ENCODE assay signal across 18 cellular contexts in genomic region chr17:81169870-81170309, GRCh38. TPM values are rescaled to one million over a fixed set of nuclear protein-coding genes. Genes with fewer than 3 reads are reported as not detected.
DNase-seq lines count a peak whose midpoint lies in the region; ATAC-seq, FAIRE-seq and TF ChIP-seq lines count a peak whose summit lies in the region.
"Had no signal": no experiment of that assay in that cellular context is flagged by ENCODE, and none has a peak within 500 bp of the region (broad histone marks: within the 10 kb centered on the region; RNA-seq: fewer than 3 reads in every experiment).

No MANE protein-coding gene starts in this region.

- H2BK20ac ChIP-seq in H1 (ENCODE audit: low read length): no peak overlapping the region

- H4K91ac ChIP-seq in H1 (replicated peaks; ENCODE audit: insufficient read length, low read length): peak overlapping the region; percentile 96

- H3K27me3 ChIP-seq in H1 (replicated peaks in 1 of 4; ENCODE audit: control insufficient read depth in 3 of 4, extremely low read depth in 1 of 4, insufficient read depth in 3 of 4, low read length in 3 of 4): peaks cover 0 to 7% (median 4%) of the 10 kb centered on the region in 4 experiments; a peak in 5 of 7 replicates
- H3K27me3 ChIP-seq: BE2C had no signal

- no peak for TF ChIP-seq CTCF in H1 (IDR thresholded peaks at IDR 0.05; ENCODE audit: control extremely low read depth in 1 of 3, insufficient read depth in 1 of 3, low read depth in 1 of 3, low read length in 3 of 3)

- H3K79me1 ChIP-seq in H1 (ENCODE audit: low read depth, low read length): no peaks in the 10 kb centered on the region; the same call in 1 of the 2 replicates

- H3K4me2 ChIP-seq in H1 (ENCODE audit: insufficient read depth in 1 of 2, low read depth in 2 of 2, low read length in 2 of 2): no peak overlapping the region; a peak in 1 of 4 replicates
- H3K4me2 ChIP-seq: GM23338, KMS-11 had no signal

- CTCF ChIA-PET in H1 (lab: Charles Lee; ENCODE audit: partially characterized antibody): no interaction called here

- H3K56ac ChIP-seq in H1 (replicated peaks; ENCODE audit: insufficient read length, low read depth, low read length): no peak overlapping the region

- H3K36me3 ChIP-seq in H1 (ENCODE audit: control insufficient read depth in 2 of 4, insufficient read depth in 4 of 4, low read length in 3 of 4): no peaks in the 10 kb centered on the region; a peak in 1 of 8 replicates
- H3K36me3 ChIP-seq: BE2C had no signal

- peak overlapping the region; percentile 83 for H2BK120ac ChIP-seq in H1 (replicated peaks; ENCODE audit: low read depth, low read length)

- no peak overlapping the region for H3K4me3 ChIP-seq in H1 (ENCODE audit: extremely low read depth in 1 of 4, insufficient read depth in 2 of 4, low read depth in 3 of 4, low read length in 4 of 4)
- H3K4me3 ChIP-seq: GM23338 had no signal

- H3K9me3 ChIP-seq in H1 (ENCODE audit: insufficient read depth in 2 of 2, low read depth in 1 of 2, low read length in 1 of 2): no peaks in the 10 kb centered on the region
- H3K9me3 ChIP-seq: BE2C had no signal

- ATAC-seq in HG02973 (IDR thresholded peaks at IDR 0.05; ENCODE audit: unreplicated experiment): no peak
- ATAC-seq: GM23338 had no signal

- H3K18ac ChIP-seq in H1 (ENCODE audit: extremely low read depth, low read length): no peak overlapping the region

- no peak overlapping the region for H2AFZ ChIP-seq in H1 (ENCODE audit: low read length)
- H2AFZ ChIP-seq: GM23338 had no signal

- POLR2A ChIA-PET in H1 (lab: Charles Lee; ENCODE audit: partially characterized antibody): no interaction called here

- 72% methylated on average over 3 of the region's 3 CpGs; no CpG with 5 or more reads in 1 of the 2 experiments for WGBS in H1 (ENCODE audit: extremely low coverage in 1 of 2, insufficient coverage in 1 of 2, insufficient read length in 1 of 2, insufficient replicate concordance in 2 of 2, low coverage in 1 of 2, low lambda C conversion rate in 2 of 2, missing lambda C conversion rate in 1 of 2), 2 experiments

- H3K9ac ChIP-seq in H1 (replicated peaks in 1 of 4; ENCODE audit: extremely low read depth in 1 of 4, low read depth in 3 of 4, low read length in 3 of 4): no peak overlapping the region
- H3K9ac ChIP-seq: KMS-11 had no signal

- DNase-seq in GM12892 (ENCODE audit: insufficient read length): no peak
- no peak for DNase-seq in HTR-8/SVneo (ENCODE audit: insufficient read length, low spot score)
- DNase-seq in H1 (ENCODE audit: low read depth in 1 of 2, low spot score in 2 of 2): no peak
- no peak for DNase-seq in urothelium cell line (ENCODE audit: low spot score)
- DNase-seq in NCI-H128 (lab: John Stamatoyannopoulos, UW; ENCODE audit: unreplicated experiment): no peak
- DNase-seq in dedifferentiated amniotic fluid mesenchymal stem cell (ENCODE audit: extremely low spot score): no peak
- DNase-seq: BE2C, DMS79, H9, HFFc6 had no signal

- no peak for TF ChIP-seq EP300 in H1 (IDR thresholded peaks at IDR 0.05; ENCODE audit: borderline replicate concordance in 1 of 2, low read depth in 2 of 2, low read length in 2 of 2)

- H3K23me2 ChIP-seq in H1 (ENCODE audit: low read depth, low read length): peaks cover 11% of the 10 kb centered on the region

- H3K79me2 ChIP-seq in H1 (ENCODE audit: control insufficient read depth in 1 of 2, insufficient read depth in 2 of 2, low read length in 2 of 2): peaks cover 0 to 4% of the 10 kb centered on the region in 2 experiments; a peak in 2 of 4 replicates

- peaks cover 0 to 8% of the 10 kb centered on the region in 2 experiments for H4K20me1 ChIP-seq in H1 (replicated peaks in 1 of 2; ENCODE audit: control insufficient read depth in 1 of 2, insufficient read depth in 2 of 2, low read length in 2 of 2)

- H2BK5ac ChIP-seq in H1 (ENCODE audit: low read depth, low read length): peak overlapping the region; percentile 18; the same call in 1 of the 2 replicates

- peak overlapping the region; percentile 2; the same call in 1 of the 2 replicates for H2BK12ac ChIP-seq in H1 (ENCODE audit: low read depth, low read length)

- peak; percentile 33 for FAIRE-seq in GM12892 (lab: Jason Lieb, UNC)
- peak; percentile 99 for FAIRE-seq in HTR-8/SVneo (lab: Jason Lieb, UNC)
- peak; percentile 55 for FAIRE-seq in H1 (lab: Jason Lieb, UNC)
- FAIRE-seq in urothelium cell line (lab: Jason Lieb, UNC): peak; percentile 99
- FAIRE-seq: A204.1 had no signal

- H3K4me1 ChIP-seq in H1 (replicated peaks in 1 of 4; ENCODE audit: control insufficient read depth in 3 of 4, insufficient read depth in 4 of 4, low read length in 3 of 4): peaks cover 0 to 7% (median 3%) of the 10 kb centered on the region in 4 experiments; a peak in 4 of 7 replicates

- no peak overlapping the region for H4K8ac ChIP-seq in H1 (ENCODE audit: extremely low read depth, insufficient read depth, low read length)

- TF ChIP-seq RAD21 in H1 (IDR thresholded peaks at IDR 0.05 in 1 of 2, conservative IDR thresholded peaks at IDR 0.05 in 1 of 2; ENCODE audit: low read depth in 2 of 2, low read length in 2 of 2): no peak

- no peak overlapping the region for H3K27ac ChIP-seq in H1 (ENCODE audit: low read depth, low read length)
- H3K27ac ChIP-seq: C4-2B, KMS-11 had no signal

- TF ChIP-seq POLR2A in GM12892 (IDR thresholded peaks at IDR 0.05; ENCODE audit: low read depth, low read length) (no peak), H1 (IDR thresholded peaks at IDR 0.05; ENCODE audit: control extremely low read depth in 1 of 2, low read depth in 2 of 2, low read length in 2 of 2) (no peak)

- H3K14ac ChIP-seq in H1 (ENCODE audit: insufficient read length): peak overlapping the region; percentile 66

- peak overlapping the region; percentile 47 for H2AK5ac ChIP-seq in H1 (ENCODE audit: low read depth, low read length)

- no peak overlapping the region for H4K5ac ChIP-seq in H1 (ENCODE audit: insufficient read length, low read depth, low read length)

- H3K23ac ChIP-seq in H1 (ENCODE audit: insufficient read length): peak overlapping the region; percentile 99

- H2BK15ac ChIP-seq in H1 (ENCODE audit: low read length): peak overlapping the region; percentile 3; the same call in 1 of the 2 replicates

- H3K4ac ChIP-seq in H1 (replicated peaks; ENCODE audit: insufficient read length, low read depth, low read length): peak overlapping the region; percentile 78

TF ChIP-seq in H1, 55 proteins besides CTCF, POLR2A, EP300 and RAD21 (continues in another document):
- TF ChIP-seq TAF7 (optimal IDR thresholded peaks at IDR 0.05; ENCODE audit: borderline replicate concordance, low read depth, low read length): no peak
- TF ChIP-seq KDM5A (IDR thresholded peaks at IDR 0.05; ENCODE audit: low read length): no peak
- no peak for TF ChIP-seq CBX8 (IDR thresholded peaks at IDR 0.05; ENCODE audit: borderline replicate concordance, low read depth, low read length)
- TF ChIP-seq ATF2 (IDR thresholded peaks at IDR 0.05; ENCODE audit: low read length): no peak
- no peak for TF ChIP-seq EGR1 (IDR thresholded peaks at IDR 0.05; ENCODE audit: borderline replicate concordance, low read depth, low read length)
- no peak for TF ChIP-seq SRF (IDR thresholded peaks at IDR 0.05; ENCODE audit: low read depth, low read length)
- no peak for TF ChIP-seq BACH1 (IDR thresholded peaks at IDR 0.05; ENCODE audit: low read length)
- no peak for TF ChIP-seq BRCA1 (IDR thresholded peaks at IDR 0.05; ENCODE audit: low read depth, low read length)

RNA-seq across cellular contexts. Expression of gene AATK, which starts 3.9 kb away (rescaled TPM):
- not detected for polyA plus RNA-seq in GM12892 (2012; ENCODE audit: missing spikeins)
- total RNA-seq in H1 (2021; fragmentation: NEBNext Ultra II Directional; extraction: Animal tissue kit (Norgen Biotek cat#: 25700)): 3.2 and 3.5 TPM in 2 replicates
- 1.7 and 3.6 TPM in 2 replicates for polyA plus RNA-seq in H1 (2011; rRNA removed)
- 2.2 TPM for polyA plus RNA-seq in H1 (2011; cell fraction: cytosol; rRNA removed)
- polyA plus RNA-seq in H1 (2011; cell fraction: nucleus; rRNA removed): 7.4 TPM
- polyA plus RNA-seq in H1 (2012, experiment 1 of 2): 2.2 to 3.3 TPM (median 2.6 TPM) in 4 replicates
- 1.1 TPM for polyA plus RNA-seq in H1 (2012, experiment 2 of 2)
- 1.9 TPM for polyA plus RNA-seq in H1 (2013, experiment 1 of 2)
- 1.8 TPM for polyA plus RNA-seq in H1 (2013, experiment 2 of 2)
- polyA minus RNA-seq in H1 (2011; rRNA and poly(A)+ RNA removed): 1.4 and 2.8 TPM in 2 replicates
- polyA minus RNA-seq in H1 (2011; cell fraction: cytosol; rRNA and poly(A)+ RNA removed): 5.8 TPM
- 4.8 TPM for polyA minus RNA-seq in H1 (2011; cell fraction: nucleus; rRNA and poly(A)+ RNA removed)

RNA-seq across cellular contexts. Expression of gene PVALEF, which starts 4.6 kb away (rescaled TPM):
- polyA plus RNA-seq in GM12892 (2012; ENCODE audit: missing spikeins): not detected
- total RNA-seq in H1 (2021; fragmentation: NEBNext Ultra II Directional; extraction: Animal tissue kit (Norgen Biotek cat#: 25700)): not detected in 2 replicates
- 0.03 and 0.05 TPM in 2 replicates for polyA plus RNA-seq in H1 (2011; rRNA removed)
- polyA plus RNA-seq in H1 (2011; cell fraction: cytosol; rRNA removed): not detected
- polyA plus RNA-seq in H1 (2011; cell fraction: nucleus; rRNA removed): not detected
- polyA plus RNA-seq in H1 (2012, experiment 1 of 2): 0.12 TPM in 1 of 4 replicates, not detected in the others
- polyA plus RNA-seq in H1 (2012, experiment 2 of 2): not detected
- polyA plus RNA-seq in H1 (2013, experiment 1 of 2): not detected
- not detected for polyA plus RNA-seq in H1 (2013, experiment 2 of 2)
- not detected in 2 replicates for polyA minus RNA-seq in H1 (2011; rRNA and poly(A)+ RNA removed)
- not detected for polyA minus RNA-seq in H1 (2011; cell fraction: cytosol; rRNA and poly(A)+ RNA removed)
- polyA minus RNA-seq in H1 (2011; cell fraction: nucleus; rRNA and poly(A)+ RNA removed): not detected
- total RNA-seq: CD4-positive, alpha-beta memory T cell; G401; GM23338; H9; HFFc6 had no signal
- polyA plus RNA-seq: AG04450; CD4-positive, alpha-beta memory T cell; GM23338 had no signal

RNA-seq across cellular contexts. Expression of gene CEP131, which starts 52.9 kb away (rescaled TPM):
- 4.8 TPM for polyA plus RNA-seq in GM12892 (2012; ENCODE audit: missing spikeins)
- 22.5 and 23.2 TPM in 2 replicates for total RNA-seq in H1 (2021; fragmentation: NEBNext Ultra II Directional; extraction: Animal tissue kit (Norgen Biotek cat#: 25700))
- polyA plus RNA-seq in H1 (2011; rRNA removed): 5.9 and 11.5 TPM in 2 replicates
- polyA plus RNA-seq in H1 (2011; cell fraction: cytosol; rRNA removed): 19.5 TPM
- 51.9 TPM for polyA plus RNA-seq in H1 (2011; cell fraction: nucleus; rRNA removed)
- polyA plus RNA-seq in H1 (2012, experiment 1 of 2): 12.1 to 30.1 TPM (median 26.5 TPM) in 4 replicates
- 11.9 TPM for polyA plus RNA-seq in H1 (2012, experiment 2 of 2)
- polyA plus RNA-seq in H1 (2013, experiment 1 of 2): 11.2 TPM
- polyA plus RNA-seq in H1 (2013, experiment 2 of 2): 10.1 TPM
- 3.9 and 4.0 TPM in 2 replicates for polyA minus RNA-seq in H1 (2011; rRNA and poly(A)+ RNA removed)
- 13.9 TPM for polyA minus RNA-seq in H1 (2011; cell fraction: cytosol; rRNA and poly(A)+ RNA removed)
- 14.3 TPM for polyA minus RNA-seq in H1 (2011; cell fraction: nucleus; rRNA and poly(A)+ RNA removed)
